Comparison of ENCODE assay signal across 15 cellular contexts in the genomic region with DNA sequence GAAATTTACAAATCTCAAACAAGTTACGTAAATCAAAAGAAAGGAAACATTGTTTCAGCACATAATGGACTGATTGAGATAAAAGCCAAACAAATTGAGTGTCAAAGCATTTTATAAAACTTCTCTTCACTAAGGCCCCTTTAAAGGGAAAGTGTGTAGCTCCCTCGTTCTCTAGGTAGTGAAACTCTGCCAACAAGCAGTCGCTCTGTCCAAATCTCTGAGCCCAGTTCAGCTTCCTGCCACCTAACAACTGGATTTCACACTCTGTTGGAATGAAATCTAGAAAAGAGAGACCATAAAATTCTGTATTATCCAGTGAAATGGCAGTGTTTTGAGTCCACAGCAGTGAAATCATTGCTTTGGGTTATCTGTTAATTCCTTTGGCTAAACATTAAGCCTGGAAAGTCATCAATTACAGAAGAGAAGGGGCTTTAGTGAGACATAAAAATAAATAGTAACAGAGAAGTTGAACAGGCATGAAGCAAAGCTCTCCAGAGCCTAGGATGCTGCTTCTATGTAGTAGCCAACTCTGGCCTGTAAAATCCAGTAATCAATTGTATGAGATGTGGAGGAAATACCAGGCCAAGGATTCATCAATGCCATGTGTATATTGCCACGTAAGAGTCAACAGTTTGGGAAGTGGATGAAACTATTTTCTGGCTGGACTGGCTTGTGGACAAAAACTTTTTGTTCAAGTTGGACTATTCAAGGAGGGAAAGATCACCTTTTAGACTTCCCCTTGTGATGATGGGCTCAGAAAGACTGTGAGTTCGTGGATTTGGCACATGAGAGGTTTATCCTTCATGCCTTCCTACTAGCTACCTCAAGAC.
A peak's percentile ranks its signal among the peaks of the same experiment; 100 is the strongest.
DNase-seq lines count a peak whose midpoint lies in the region; ATAC-seq and TF ChIP-seq lines count a peak whose summit lies in the region.
"Had no signal": no experiment of that assay in that cellular context is flagged by ENCODE, and none has a peak within 500 bp of the region (broad histone marks: within the 10 kb centered on the region; RNA-seq: fewer than 3 reads in every experiment).

No MANE protein-coding gene starts in this region.

- ATAC-seq in sciatic nerve = peak; percentile 63
- ATAC-seq in activated CD4-positive, alpha-beta T cell treated with anti-CD3 and anti-CD28 coated beads for 36 hours = no peak
- ATAC-seq in activated naive CD4-positive, alpha-beta T cell treated with anti-CD3 and anti-CD28 coated beads, Interleukin-2, amount 50 U/mL, for 72 hours = no peak
- ATAC-seq: GM12878 had no signal

- DNase-seq in HCEC 1CT (peak; percentile 64), cardiac fibroblast (ENCODE audit: low read depth in 2 of 2) (peak; percentile 0 to 6), left kidney (ENCODE audit: low read depth, low spot score) (peak; percentile 27), sciatic nerve (ENCODE audit: low spot score) (no peak), NCI-H748 (lab: John Stamatoyannopoulos, UW; ENCODE audit: unreplicated experiment) (no peak)
- no peak for DNase-seq in activated CD4-positive, alpha-beta T cell treated with anti-CD3 and anti-CD28 coated beads for 36 hours
- DNase-seq in activated naive CD4-positive, alpha-beta T cell treated with anti-CD3 and anti-CD28 coated beads, Interleukin-2, amount 50 U/mL, for 72 hours (ENCODE audit: low spot score in 2 of 2) = no peak
- DNase-seq: BE2C; effector memory CD4-positive, alpha-beta T cell; NCI-H187 treated with DMSO at 0.1 percent for 48 hours; stimulated activated CD4-positive, alpha-beta T cell treated with anti-CD3 and anti-CD28 coated beads, Interleukin-4, amount 100 ng/mL, for 24 hours; testis had no signal

- no peak overlapping the region for H3K4me3 ChIP-seq in cardiac fibroblast (replicated peaks in 1 of 2; ENCODE audit: low read depth in 2 of 2, low read length in 2 of 2)
- H3K4me3 ChIP-seq: GM12878, skin epidermis, testis had no signal

- H3K9me3 Mint-ChIP-seq in activated CD4-positive, alpha-beta T cell treated with anti-CD3 and anti-CD28 coated beads for 36 hours (ENCODE audit: low read depth) = no peaks in the 10 kb centered on the region
- H3K9me3 Mint-ChIP-seq in activated naive CD4-positive, alpha-beta T cell treated with anti-CD3 and anti-CD28 coated beads, Interleukin-2, amount 50 U/mL, for 72 hours = peaks cover 3 to 15% of the 10 kb centered on the region in 2 donors
- H3K9me3 Mint-ChIP-seq: T-helper 1 cell treated with Interleukin-12 subunit alpha and Interleukin-12 subunit beta and Interleukin-4 antibody, amounts not matched to agents 30 μg/mL and 1 μg/mL, for 36 hours had no signal

- peaks cover 22% of the 10 kb centered on the region for H3K27me3 Mint-ChIP-seq in activated CD4-positive, alpha-beta T cell treated with anti-CD3 and anti-CD28 coated beads for 36 hours

- POLR2A ChIA-PET in activated CD4-positive, alpha-beta T cell treated with anti-CD3 and anti-CD28 coated beads for 36 hours (lab: Charles Lee) = no interaction called here

- H3K36me3 Mint-ChIP-seq in activated CD4-positive, alpha-beta T cell treated with anti-CD3 and anti-CD28 coated beads for 36 hours (ENCODE audit: low read depth) = no peaks in the 10 kb centered on the region
- H3K36me3 Mint-ChIP-seq in activated naive CD4-positive, alpha-beta T cell treated with anti-CD3 and anti-CD28 coated beads, Interleukin-2, amount 50 U/mL, for 72 hours = no peaks in the 10 kb centered on the region

- no peak overlapping the region for H3K27ac Mint-ChIP-seq in activated CD4-positive, alpha-beta T cell treated with anti-CD3 and anti-CD28 coated beads for 36 hours
- no peak overlapping the region for H3K27ac Mint-ChIP-seq in activated naive CD4-positive, alpha-beta T cell treated with anti-CD3 and anti-CD28 coated beads, Interleukin-2, amount 50 U/mL, for 72 hours
- H3K27ac Mint-ChIP-seq: T-helper 1 cell treated with Interleukin-12 subunit alpha and Interleukin-12 subunit beta and Interleukin-4 antibody, amounts not matched to agents 30 μg/mL and 1 μg/mL, for 36 hours had no signal

- intact Hi-C loops in sciatic nerve (cut with DNase I) = no loop called here
- intact Hi-C loops in activated CD4-positive, alpha-beta T cell treated with anti-CD3 and anti-CD28 coated beads for 36 hours (cut with DNase I, micrococcal nuclease) = no loop called here

- CTCF ChIA-PET in activated CD4-positive, alpha-beta T cell treated with anti-CD3 and anti-CD28 coated beads for 36 hours (lab: Charles Lee) = no interaction called here

- H3K4me1 Mint-ChIP-seq in activated CD4-positive, alpha-beta T cell treated with anti-CD3 and anti-CD28 coated beads for 36 hours = no peaks in the 10 kb centered on the region

- no peak overlapping the region for H3K4me3 Mint-ChIP-seq in activated CD4-positive, alpha-beta T cell treated with anti-CD3 and anti-CD28 coated beads for 36 hours
- H3K4me3 Mint-ChIP-seq: T-helper 1 cell treated with Interleukin-12 subunit alpha and Interleukin-12 subunit beta and Interleukin-4 antibody, amounts not matched to agents 30 μg/mL and 1 μg/mL, for 36 hours had no signal

- no peak for TF ChIP-seq CTCF in cardiac fibroblast (IDR thresholded peaks at IDR 0.05; ENCODE audit: low read depth, low read length)

Comparison
In these comparisons a context has a peak if more than half of its experiments do, and no peak if none do; other contexts are left out.
1. DNase-seq: peak in HCEC 1CT (single experiment), cardiac fibroblast (2 of 2) and left kidney (single experiment); none in sciatic nerve (single experiment), NCI-H748 (single experiment), activated CD4-positive, alpha-beta T cell treated with anti-CD3 and anti-CD28 coated beads for 36 hours (single experiment) and activated naive CD4-positive, alpha-beta T cell treated with anti-CD3 and anti-CD28 coated beads, Interleukin-2, amount 50 U/mL, for 72 hours (0 of 2).